Comparison of ENCODE assay signal across 10 cellular contexts in genomic region chr16:54933281-54934150, GRCh38. TPM values are rescaled to one million over a fixed set of nuclear protein-coding genes. Genes with fewer than 3 reads are reported as not detected.
DNase-seq lines count a peak whose midpoint lies in the region; ATAC-seq and FAIRE-seq lines count a peak whose summit lies in the region.
"Had no signal": no experiment of that assay in that cellular context is flagged by ENCODE, and none has a peak within 500 bp of the region (broad histone marks: within the 10 kb centered on the region; RNA-seq: fewer than 3 reads in every experiment).

No MANE protein-coding gene starts in this region.

- FAIRE-seq in frontal cortex (lab: Jason Lieb, UNC): peak; percentile 31

- peak; percentile 14 for DNase-seq in NCI-H82 (lab: John Stamatoyannopoulos, UW)
- DNase-seq in NCI-H82 treated with DMSO at 0.1 percent for 48 hours (lab: John Stamatoyannopoulos, UW; ENCODE audit: unreplicated experiment): no peak
- peak; percentile 63 for DNase-seq in MG63
- DNase-seq in frontal cortex (ENCODE audit: low spot score in 2 of 2): peak; percentile 11 to 28
- DNase-seq in trophoblast cell: no peak
- no peak for DNase-seq in OCI-M1 (lab: John Stamatoyannopoulos, UW)
- no peak for DNase-seq in activated CD8-positive, alpha-beta memory T cell treated with anti-CD3 and anti-CD28 coated beads, Interleukin-2, amount 50 U/mL, for 4 hours
- DNase-seq: KG1 had no signal

- H3K18ac ChIP-seq in trophoblast cell (ENCODE audit: low read length): no peak overlapping the region

- no peak overlapping the region for H3K27ac ChIP-seq in trophoblast cell (ENCODE audit: low read depth, low read length)
- H3K27ac ChIP-seq: neutrophil had no signal

- no CpG with 5 or more reads among the region's 69 CpGs for WGBS in trophoblast cell (ENCODE audit: extremely low coverage, insufficient coverage, insufficient read length)

- H3K4me2 ChIP-seq in trophoblast cell (ENCODE audit: low read length): peak overlapping the region; percentile 44

- peaks cover under 1% of the 10 kb centered on the region for H3K79me2 ChIP-seq in trophoblast cell (ENCODE audit: control insufficient read depth, insufficient read depth, low read length, poor library complexity)

- no peak overlapping the region for H4K8ac ChIP-seq in trophoblast cell (ENCODE audit: low read depth, low read length)

- H2AK5ac ChIP-seq in trophoblast cell (ENCODE audit: low read length): no peak overlapping the region

- peak overlapping the region; percentile 74 for H3K4me3 ChIP-seq in MG63
- H3K4me3 ChIP-seq in trophoblast cell (ENCODE audit: low read depth, low read length): no peak overlapping the region

- H3K23ac ChIP-seq in trophoblast cell (ENCODE audit: low read length): no peak overlapping the region

- H3K27me3 ChIP-seq in MG63 (no peaks in the 10 kb centered on the region), trophoblast cell (ENCODE audit: insufficient read depth, low read length) (peaks cover 80% of the 10 kb centered on the region)

- no peak overlapping the region for H2BK120ac ChIP-seq in trophoblast cell (ENCODE audit: insufficient read depth, low read length, poor library complexity)

- no peak overlapping the region for H3K14ac ChIP-seq in trophoblast cell (ENCODE audit: low read length)

- no peak overlapping the region for H2BK12ac ChIP-seq in trophoblast cell (ENCODE audit: low read length)

- H4K91ac ChIP-seq in trophoblast cell (ENCODE audit: low read depth, low read length): no peak overlapping the region

- no peak overlapping the region for H3K9ac ChIP-seq in trophoblast cell (ENCODE audit: low read length)

- peaks cover 24 to 27% of the 10 kb centered on the region in 2 experiments for H3K4me1 ChIP-seq in trophoblast cell (ENCODE audit: control insufficient read depth in 1 of 2, insufficient read depth in 2 of 2, low read length in 2 of 2)

- H3K9me3 ChIP-seq in MG63 (no peaks in the 10 kb centered on the region), trophoblast cell (ENCODE audit: insufficient read depth, low read depth, low read length) (peaks cover 7% of the 10 kb centered on the region)
- H3K9me3 ChIP-seq: neutrophil had no signal

- no peak overlapping the region for H4K12ac ChIP-seq in trophoblast cell (ENCODE audit: low read depth, low read length)

- H3K36me3 ChIP-seq in MG63: peaks cover 53% of the 10 kb centered on the region
- H3K36me3 ChIP-seq in trophoblast cell (ENCODE audit: control insufficient read depth in 1 of 2, insufficient read depth in 2 of 2, low read length in 2 of 2): no peaks in the 10 kb centered on the region
- H3K36me3 ChIP-seq: neutrophil had no signal

- H2BK5ac ChIP-seq in trophoblast cell (ENCODE audit: low read depth, low read length, poor library complexity): no peak overlapping the region

- peaks cover under 1% of the 10 kb centered on the region for H3K79me1 ChIP-seq in trophoblast cell (ENCODE audit: low read length)

- ATAC-seq in GM19452 (IDR thresholded peaks at IDR 0.05; ENCODE audit: unreplicated experiment): no peak

- H3K4ac ChIP-seq in trophoblast cell (ENCODE audit: low read depth, low read length): no peak overlapping the region

- no peak overlapping the region for H2AFZ ChIP-seq in trophoblast cell (ENCODE audit: insufficient read depth, low read length, poor library complexity)

RNA-seq across cellular contexts. Expression of gene IRX5, which starts 2.9 kb away (rescaled TPM):
- total RNA-seq in MG63 (2014; rRNA removed; shearing (Covaris generic); ENCODE audit: low replicate concordance): 16.7 and 26.4 TPM in 2 replicates
- total RNA-seq in frontal cortex: 0.41 TPM
- 0.17 and 0.31 TPM in 2 replicates for polyA plus RNA-seq in trophoblast cell (2013)

Comparison
In these comparisons a context has a peak if more than half of its experiments do, and no peak if none do; other contexts are left out.
1. DNase-seq: peak in NCI-H82 (single experiment), MG63 (single experiment) and frontal cortex (2 of 2); none in NCI-H82 treated with DMSO at 0.1 percent for 48 hours (single experiment), trophoblast cell (0 of 2), OCI-M1 (single experiment) and activated CD8-positive, alpha-beta memory T cell treated with anti-CD3 and anti-CD28 coated beads, Interleukin-2, amount 50 U/mL, for 4 hours (single experiment).
2. RNA of gene IRX5, which starts 2.9 kb away (total RNA-seq): 16.7 to 26.4 TPM in MG63; 0.41 TPM in frontal cortex (single experiment); every median in the first group is over 10 times any median in the second.